23 cellular contexts compared by ENCODE assay signal in the genomic region with DNA sequence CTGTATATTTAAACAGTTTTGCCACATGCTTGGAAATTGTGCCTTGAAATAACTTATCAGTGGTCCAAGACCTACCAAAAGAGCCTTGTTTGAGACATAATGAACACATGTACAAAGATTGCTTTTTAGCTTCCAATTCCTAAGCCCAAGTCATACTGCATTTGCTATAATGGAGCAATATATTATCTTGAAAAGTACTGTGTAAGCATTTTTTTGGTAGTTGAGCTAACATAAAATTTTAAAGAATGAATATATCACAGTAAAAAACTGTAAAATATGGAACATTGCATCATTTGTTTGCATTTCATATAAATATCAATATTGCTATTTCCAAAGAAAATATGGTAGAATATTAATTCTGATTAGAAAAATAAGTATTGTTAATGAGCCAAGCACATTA. TPM values are rescaled to one million over a fixed set of nuclear protein-coding genes. Genes with fewer than 3 reads are reported as not detected.
"Had no signal": no experiment of that assay in that cellular context is flagged by ENCODE, and none has a peak within 500 bp of the region (broad histone marks: within the 10 kb centered on the region; RNA-seq: fewer than 3 reads in every experiment).

No MANE protein-coding gene starts in this region.

- H3K9me3 ChIP-seq: esophagus muscularis mucosa, gastroesophageal sphincter, left lung, lower lobe of right lung, mucosa of descending colon had no signal

- H3K36me3 ChIP-seq: esophagus muscularis mucosa, gastroesophageal sphincter, heart right ventricle, left lung, lower lobe of right lung had no signal

- H3K27me3 ChIP-seq: esophagus muscularis mucosa, foreskin keratinocyte, gastroesophageal sphincter, left lung had no signal

- H3K4me3 ChIP-seq: coronary artery, dorsolateral prefrontal cortex, esophagus muscularis mucosa, gastroesophageal sphincter, heart right ventricle, left lung, lower lobe of right lung, mucosa of descending colon had no signal

- DNase-seq: dermis blood vessel endothelial cell; dorsolateral prefrontal cortex; effector CD4-positive, alpha-beta T cell; effector memory CD4-positive, alpha-beta T cell; foreskin keratinocyte; heart right ventricle; hippocampal formation; left cardiac atrium; left lung; left ventricle myocardium superior; lower lobe of right lung; mesenchymal stem cell; mucosa of descending colon; naive B cell had no signal

- ATAC-seq: foreskin keratinocyte, gastroesophageal sphincter, heart right ventricle, left cardiac atrium, left lung, left ventricle myocardium superior, lower lobe of right lung, mucosa of descending colon had no signal

- H3K4me1 ChIP-seq: esophagus muscularis mucosa, foreskin keratinocyte, gastroesophageal sphincter, heart right ventricle, left lung, lower lobe of right lung had no signal

- H3K27ac ChIP-seq: coronary artery, dorsolateral prefrontal cortex, esophagus muscularis mucosa, foreskin keratinocyte, gastroesophageal sphincter, heart right ventricle, left lung, lower lobe of right lung had no signal

- FAIRE-seq: colon, endothelial cell of umbilical vein, frontal cortex, islet of Langerhans, keratinocyte had no signal

RNA-seq across cellular contexts. Expression of a gene that starts 28.8 kb away (rescaled TPM):
- total RNA-seq: left ventricle myocardium superior, lower lobe of right lung, mesenteric fat pad had no signal
